Comparison of ENCODE assay signal across 9 cellular contexts in genomic region chr1:212814989-212815388, GRCh38. TPM values are rescaled to one million over a fixed set of nuclear protein-coding genes. Genes with fewer than 3 reads are reported as not detected.
DNase-seq lines count a peak whose midpoint lies in the region; ATAC-seq, FAIRE-seq and TF ChIP-seq lines count a peak whose summit lies in the region.
"Had no signal": no experiment of that assay in that cellular context is flagged by ENCODE, and none has a peak within 500 bp of the region (broad histone marks: within the 10 kb centered on the region; RNA-seq: fewer than 3 reads in every experiment).

No MANE protein-coding gene starts in this region.

- H3K4me1 Mint-ChIP-seq in nephron progenitor cell: no peaks in the 10 kb centered on the region

- no peak for ATAC-seq in GM19324 (IDR thresholded peaks at IDR 0.05; ENCODE audit: low FRiP score, unreplicated experiment)

- FAIRE-seq in bronchial epithelial cell (lab: Jason Lieb, UNC) (no peak), GM12892 (lab: Jason Lieb, UNC) (no peak)
- FAIRE-seq: H54 had no signal

- H3K27me3 Mint-ChIP-seq in nephron progenitor cell (ENCODE audit: low read depth, poor library complexity): peaks cover 5% of the 10 kb centered on the region

- H3K9me3 Mint-ChIP-seq in nephron progenitor cell: no peaks in the 10 kb centered on the region

- H3K9me2 ChIP-seq in Karpas-422 (replicated peaks; ENCODE audit: insufficient read depth, low read length): no peaks in the 10 kb centered on the region

- peak; percentile 47 for DNase-seq in DMS53 treated with DMSO at 0.1 percent for 48 hours (lab: John Stamatoyannopoulos, UW; ENCODE audit: unreplicated experiment)
- DNase-seq in Karpas-422: peak; percentile 43
- no peak for DNase-seq in bronchial epithelial cell (ENCODE audit: low read depth)
- no peak for DNase-seq in nephron progenitor cell
- no peak for DNase-seq in GM12892 (ENCODE audit: insufficient read length)
- no peak for DNase-seq in NCI-H1092 treated with DMSO at 0.1 percent for 48 hours (lab: John Stamatoyannopoulos, UW)
- no peak for DNase-seq in NCI-H1105 treated with DMSO at 0.1 percent for 48 hours (lab: John Stamatoyannopoulos, UW)

- TF ChIP-seq POLR2A in GM12892 (IDR thresholded peaks at IDR 0.05; ENCODE audit: low read depth, low read length): no peak

- H3K4me2 ChIP-seq in Karpas-422 (ENCODE audit: low read depth, low read length, poor library complexity, severe bottlenecking): no peak overlapping the region

- no peaks in the 10 kb centered on the region for H3K79me2 ChIP-seq in Karpas-422 (ENCODE audit: low read length)

- no peak overlapping the region for H2AFZ ChIP-seq in Karpas-422 (ENCODE audit: low read length)

- no peaks in the 10 kb centered on the region for H4K20me1 ChIP-seq in Karpas-422 (ENCODE audit: insufficient read depth, low read depth, low read length)

- H3K9ac ChIP-seq in Karpas-422 (ENCODE audit: low read length): no peak overlapping the region

- peaks cover 12% of the 10 kb centered on the region; the same call in 1 of the 2 replicates for H3K36me3 ChIP-seq in Karpas-422 (ENCODE audit: insufficient read depth, low read length)
- no peaks in the 10 kb centered on the region for H3K36me3 ChIP-seq in bronchial epithelial cell (ENCODE audit: control insufficient read depth, insufficient read depth, low read length)

- peak; percentile 9 for TF ChIP-seq CTCF in bronchial epithelial cell (IDR thresholded peaks at IDR 0.05; ENCODE audit: insufficient read depth, low read length, severe bottlenecking)
- TF ChIP-seq CTCF in nephron progenitor cell (IDR thresholded peaks at IDR 0.05): peak; percentile 31

- H3K4me3 Mint-ChIP-seq in nephron progenitor cell: no peak overlapping the region

- H3K27me3 ChIP-seq in Karpas-422 (ENCODE audit: low read length): no peaks in the 10 kb centered on the region
- H3K27me3 ChIP-seq in bronchial epithelial cell (ENCODE audit: control insufficient read depth, insufficient read depth, low read length): no peaks in the 10 kb centered on the region

- peaks cover 9% of the 10 kb centered on the region for H3K4me1 ChIP-seq in Karpas-422 (ENCODE audit: low read length)

- H3K36me3 Mint-ChIP-seq in nephron progenitor cell (ENCODE audit: low read depth): no peaks in the 10 kb centered on the region

- no peaks in the 10 kb centered on the region for H3K9me3 ChIP-seq in Karpas-422 (ENCODE audit: low read length)

- H3K27ac ChIP-seq in Karpas-422 (ENCODE audit: low read length): no peak overlapping the region

- H3K4me3 ChIP-seq in Karpas-422 (ENCODE audit: low read length) (no peak overlapping the region), bronchial epithelial cell (ENCODE audit: low read depth, low read length) (no peak overlapping the region)

- H3K27ac Mint-ChIP-seq in nephron progenitor cell: no peak overlapping the region

RNA-seq across cellular contexts. Expression of gene TATDN3, which starts 23.3 kb away (rescaled TPM):
- total RNA-seq in Karpas-422 (2014; rRNA removed; shearing (Covaris generic); ENCODE audit: low replicate concordance): 34.1 and 47.6 TPM in 2 replicates
- 12.1 and 21.8 TPM in 2 replicates for total RNA-seq in bronchial epithelial cell
- polyA plus RNA-seq in GM12892 (2012; ENCODE audit: missing spikeins): 15.0 TPM

RNA-seq across cellular contexts. Expression of gene NSL1, which starts 23.4 kb away (rescaled TPM):
- total RNA-seq in Karpas-422 (2014; rRNA removed; shearing (Covaris generic); ENCODE audit: low replicate concordance): 64.0 and 65.9 TPM in 2 replicates
- 11.3 TPM in 2 replicates for total RNA-seq in bronchial epithelial cell
- 27.5 TPM for polyA plus RNA-seq in GM12892 (2012; ENCODE audit: missing spikeins)

RNA-seq across cellular contexts. Expression of gene SPATA45, which starts 32.5 kb away (rescaled TPM):
- not detected in 2 replicates for total RNA-seq in Karpas-422 (2014; rRNA removed; shearing (Covaris generic); ENCODE audit: low replicate concordance)
- total RNA-seq in bronchial epithelial cell: not detected in 2 replicates
- not detected for polyA plus RNA-seq in GM12892 (2012; ENCODE audit: missing spikeins)

RNA-seq across cellular contexts. Expression of gene FLVCR1, which starts 43.1 kb away (rescaled TPM):
- total RNA-seq in Karpas-422 (2014; rRNA removed; shearing (Covaris generic); ENCODE audit: low replicate concordance): 13.0 and 32.8 TPM in 2 replicates
- 4.5 and 6.8 TPM in 2 replicates for total RNA-seq in bronchial epithelial cell
- 23.4 TPM for polyA plus RNA-seq in GM12892 (2012; ENCODE audit: missing spikeins)

Comparison
In these comparisons a context has a peak if more than half of its experiments do, and no peak if none do; other contexts are left out.
1. DNase-seq: peak in DMS53 treated with DMSO at 0.1 percent for 48 hours (single experiment) and Karpas-422 (single experiment); none in bronchial epithelial cell (single experiment), nephron progenitor cell (single experiment), GM12892 (single experiment), NCI-H1092 treated with DMSO at 0.1 percent for 48 hours (single experiment) and NCI-H1105 treated with DMSO at 0.1 percent for 48 hours (single experiment).